Comparison of ENCODE assay signal across 1 cellular context in the genomic region with DNA sequence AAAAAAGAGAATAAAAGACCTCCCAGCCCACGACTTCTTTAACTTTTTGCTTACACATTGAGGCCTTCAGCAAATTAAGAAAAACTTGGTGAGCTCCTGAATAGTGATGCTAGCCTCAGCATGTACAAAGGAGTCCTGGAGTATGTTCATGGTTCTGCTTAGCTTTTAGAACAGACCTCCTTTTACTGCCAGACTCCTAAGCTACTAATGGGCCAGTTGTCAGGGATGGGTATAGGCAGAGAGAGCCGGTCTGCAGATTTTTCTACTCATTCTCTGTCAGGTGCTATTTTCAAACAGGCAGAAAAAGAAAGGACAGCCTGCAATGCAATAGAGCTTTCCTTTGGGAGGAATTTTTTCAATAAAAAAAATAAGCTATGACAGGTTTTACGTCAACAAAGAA.
TF ChIP-seq lines count a peak whose summit lies in the region.

No MANE protein-coding gene starts in this region.

TF ChIP-seq in HCT116, 20 proteins besides CTCF, POLR2A, EP300 and RAD21 (continued from another document):
- TF ChIP-seq, protein P1, sequence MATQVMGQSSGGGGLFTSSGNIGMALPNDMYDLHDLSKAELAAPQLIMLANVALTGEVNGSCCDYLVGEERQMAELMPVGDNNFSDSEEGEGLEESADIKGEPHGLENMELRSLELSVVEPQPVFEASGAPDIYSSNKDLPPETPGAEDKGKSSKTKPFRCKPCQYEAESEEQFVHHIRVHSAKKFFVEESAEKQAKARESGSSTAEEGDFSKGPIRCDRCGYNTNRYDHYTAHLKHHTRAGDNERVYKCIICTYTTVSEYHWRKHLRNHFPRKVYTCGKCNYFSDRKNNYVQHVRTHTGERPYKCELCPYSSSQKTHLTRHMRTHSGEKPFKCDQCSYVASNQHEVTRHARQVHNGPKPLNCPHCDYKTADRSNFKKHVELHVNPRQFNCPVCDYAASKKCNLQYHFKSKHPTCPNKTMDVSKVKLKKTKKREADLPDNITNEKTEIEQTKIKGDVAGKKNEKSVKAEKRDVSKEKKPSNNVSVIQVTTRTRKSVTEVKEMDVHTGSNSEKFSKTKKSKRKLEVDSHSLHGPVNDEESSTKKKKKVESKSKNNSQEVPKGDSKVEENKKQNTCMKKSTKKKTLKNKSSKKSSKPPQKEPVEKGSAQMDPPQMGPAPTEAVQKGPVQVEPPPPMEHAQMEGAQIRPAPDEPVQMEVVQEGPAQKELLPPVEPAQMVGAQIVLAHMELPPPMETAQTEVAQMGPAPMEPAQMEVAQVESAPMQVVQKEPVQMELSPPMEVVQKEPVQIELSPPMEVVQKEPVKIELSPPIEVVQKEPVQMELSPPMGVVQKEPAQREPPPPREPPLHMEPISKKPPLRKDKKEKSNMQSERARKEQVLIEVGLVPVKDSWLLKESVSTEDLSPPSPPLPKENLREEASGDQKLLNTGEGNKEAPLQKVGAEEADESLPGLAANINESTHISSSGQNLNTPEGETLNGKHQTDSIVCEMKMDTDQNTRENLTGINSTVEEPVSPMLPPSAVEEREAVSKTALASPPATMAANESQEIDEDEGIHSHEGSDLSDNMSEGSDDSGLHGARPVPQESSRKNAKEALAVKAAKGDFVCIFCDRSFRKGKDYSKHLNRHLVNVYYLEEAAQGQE (IDR thresholded peaks at IDR 0.05; ENCODE audit: low read depth): no peak
- TF ChIP-seq ZNF274 (IDR thresholded peaks at IDR 0.05; ENCODE audit: low read depth, low read length): no peak
- no peak for TF ChIP-seq ELF1 (IDR thresholded peaks at IDR 0.05; ENCODE audit: borderline replicate concordance, low read depth)
- no peak for TF ChIP-seq POLR2AphosphoS5 (IDR thresholded peaks at IDR 0.05; ENCODE audit: low read depth, low read length)
- TF ChIP-seq EZH2phosphoT487 (IDR thresholded peaks at IDR 0.05; ENCODE audit: borderline replicate concordance): no peak
- TF ChIP-seq FOSL1 (IDR thresholded peaks at IDR 0.05; ENCODE audit: low read depth): no peak
- no peak for TF ChIP-seq EGR1 (IDR thresholded peaks at IDR 0.05; ENCODE audit: low read depth)
- TF ChIP-seq EZH2 (IDR thresholded peaks at IDR 0.05): no peak
- TF ChIP-seq SP1 (IDR thresholded peaks at IDR 0.05; ENCODE audit: low read depth): no peak
TF ChIP-seq in HCT116: peak in this region for 0.
